Comparison of ENCODE assay signal across 10 cellular contexts in genomic region chr5:106397700-106398099, GRCh38.
A peak's percentile ranks its signal among the peaks of the same experiment; 100 is the strongest.
DNase-seq lines count a peak whose midpoint lies in the region; ATAC-seq and TF ChIP-seq lines count a peak whose summit lies in the region.
"Had no signal": no experiment of that assay in that cellular context is flagged by ENCODE, and none has a peak within 500 bp of the region (broad histone marks: within the 10 kb centered on the region; RNA-seq: fewer than 3 reads in every experiment).

No MANE protein-coding gene starts in this region.

- intact Hi-C loops in activated T-helper 1 cell treated with anti-CD3 and anti-CD28 coated beads, Interleukin-12 subunit alpha, Interleukin-12 subunit beta, Interleukin-2, Interleukin-4 antibody, amounts not matched to agents 30 ng/mL and 10 ng/mL and 1 ng/mL, durations not matched to agents 14 hours and 24 hours and 36 hours (cut with micrococcal nuclease), result no loop called here

- peaks cover 3% of the 10 kb centered on the region for H3K36me3 Mint-ChIP-seq in osteocyte (ENCODE audit: unreplicated experiment)
- H3K36me3 Mint-ChIP-seq in activated T-helper 1 cell treated with anti-CD3 and anti-CD28 coated beads, Interleukin-12 subunit alpha, Interleukin-12 subunit beta, Interleukin-2, Interleukin-4 antibody, amounts not matched to agents 30 ng/mL and 10 ng/mL and 1 ng/mL, durations not matched to agents 14 hours and 24 hours and 36 hours (ENCODE audit: low read depth), result no peaks in the 10 kb centered on the region

- H3K4me3 Mint-ChIP-seq in osteocyte (ENCODE audit: unreplicated experiment), result no peak overlapping the region
- H3K4me3 Mint-ChIP-seq in activated T-helper 1 cell treated with anti-CD3 and anti-CD28 coated beads, Interleukin-12 subunit alpha, Interleukin-12 subunit beta, Interleukin-2, Interleukin-4 antibody, amounts not matched to agents 30 ng/mL and 10 ng/mL and 1 ng/mL, durations not matched to agents 14 hours and 24 hours and 36 hours, result no peak overlapping the region
- H3K4me3 Mint-ChIP-seq: T-helper 1 cell treated with Interleukin-12 subunit alpha and Interleukin-12 subunit beta and Interleukin-4 antibody, amounts not matched to agents 30 μg/mL and 1 μg/mL, for 36 hours had no signal

- H3K27ac ChIP-seq in RWPE1 (no peak overlapping the region), epithelial cell of prostate (peak overlapping the region; percentile 74)
- H3K27ac ChIP-seq: uterus had no signal

- H3K4me1 Mint-ChIP-seq in osteocyte (ENCODE audit: unreplicated experiment), result peaks cover 56% of the 10 kb centered on the region
- H3K4me1 Mint-ChIP-seq in activated T-helper 1 cell treated with anti-CD3 and anti-CD28 coated beads, Interleukin-12 subunit alpha, Interleukin-12 subunit beta, Interleukin-2, Interleukin-4 antibody, amounts not matched to agents 30 ng/mL and 10 ng/mL and 1 ng/mL, durations not matched to agents 14 hours and 24 hours and 36 hours (ENCODE audit: low read depth), result no peaks in the 10 kb centered on the region

- no peak for TF ChIP-seq CTCF in RWPE1 (conservative IDR thresholded peaks at IDR 0.05; ENCODE audit: low read depth)
- no peak for TF ChIP-seq CTCF in osteocyte (IDR thresholded peaks at IDR 0.05)

- DNase-seq in GM04503 (ENCODE audit: low read depth), result peak; percentile 89
- DNase-seq in RWPE1 (ENCODE audit: low spot score), result peak; percentile 84
- peak; percentile 97 for DNase-seq in epithelial cell of prostate (ENCODE audit: low read depth, low spot score)
- DNase-seq in osteocyte (ENCODE audit: extremely low spot score, unreplicated experiment), result no peak
- no peak for DNase-seq in cerebellar nuclear complex (lab: John Stamatoyannopoulos, UW)
- DNase-seq in activated T-helper 1 cell treated with anti-CD3 and anti-CD28 coated beads, Interleukin-12 subunit alpha, Interleukin-12 subunit beta, Interleukin-2, Interleukin-4 antibody, amounts not matched to agents 30 ng/mL and 10 ng/mL and 1 ng/mL, durations not matched to agents 14 hours and 24 hours and 36 hours (ENCODE audit: low spot score), result no peak
- DNase-seq: uterus had no signal

- no peaks in the 10 kb centered on the region for H3K9me3 Mint-ChIP-seq in osteocyte (ENCODE audit: unreplicated experiment)
- H3K9me3 Mint-ChIP-seq in activated T-helper 1 cell treated with anti-CD3 and anti-CD28 coated beads, Interleukin-12 subunit alpha, Interleukin-12 subunit beta, Interleukin-2, Interleukin-4 antibody, amounts not matched to agents 30 ng/mL and 10 ng/mL and 1 ng/mL, durations not matched to agents 14 hours and 24 hours and 36 hours, result peaks cover 4% of the 10 kb centered on the region
- H3K9me3 Mint-ChIP-seq: T-helper 1 cell treated with Interleukin-12 subunit alpha and Interleukin-12 subunit beta and Interleukin-4 antibody, amounts not matched to agents 30 μg/mL and 1 μg/mL, for 36 hours had no signal

- no peaks in the 10 kb centered on the region for H3K27me3 Mint-ChIP-seq in osteocyte (ENCODE audit: unreplicated experiment)
- no peaks in the 10 kb centered on the region for H3K27me3 Mint-ChIP-seq in activated T-helper 1 cell treated with anti-CD3 and anti-CD28 coated beads, Interleukin-12 subunit alpha, Interleukin-12 subunit beta, Interleukin-2, Interleukin-4 antibody, amounts not matched to agents 30 ng/mL and 10 ng/mL and 1 ng/mL, durations not matched to agents 14 hours and 24 hours and 36 hours (ENCODE audit: insufficient read depth)

- peak overlapping the region; percentile 88 for H3K27ac Mint-ChIP-seq in osteocyte (ENCODE audit: unreplicated experiment)
- no peak overlapping the region for H3K27ac Mint-ChIP-seq in activated T-helper 1 cell treated with anti-CD3 and anti-CD28 coated beads, Interleukin-12 subunit alpha, Interleukin-12 subunit beta, Interleukin-2, Interleukin-4 antibody, amounts not matched to agents 30 ng/mL and 10 ng/mL and 1 ng/mL, durations not matched to agents 14 hours and 24 hours and 36 hours
- H3K27ac Mint-ChIP-seq: T-helper 1 cell treated with Interleukin-12 subunit alpha and Interleukin-12 subunit beta and Interleukin-4 antibody, amounts not matched to agents 30 μg/mL and 1 μg/mL, for 36 hours had no signal

- ATAC-seq in GM18498 (IDR thresholded peaks at IDR 0.05; ENCODE audit: unreplicated experiment), result no peak
- no peak for ATAC-seq in GM21526 (IDR thresholded peaks at IDR 0.05; ENCODE audit: low FRiP score, unreplicated experiment)

- POLR2A ChIA-PET in RWPE1 (lab: Yijun Ruan, JAX; ENCODE audit: low non-redundant PET), result no interaction called here

- CTCF ChIA-PET in RWPE1 (lab: Yijun Ruan, JAX), result no interaction called here

Comparison
In these comparisons a context has a peak if more than half of its experiments do, and no peak if none do; other contexts are left out.
1. DNase-seq: peak in GM04503 (single experiment), RWPE1 (single experiment) and epithelial cell of prostate (single experiment); none in osteocyte (single experiment), cerebellar nuclear complex (0 of 2) and activated T-helper 1 cell treated with anti-CD3 and anti-CD28 coated beads, Interleukin-12 subunit alpha, Interleukin-12 subunit beta, Interleukin-2, Interleukin-4 antibody, amounts not matched to agents 30 ng/mL and 10 ng/mL and 1 ng/mL, durations not matched to agents 14 hours and 24 hours and 36 hours (single experiment).